10 cellular contexts compared by ENCODE assay signal in genomic region chr11:114076974-114077373, GRCh38. TPM values are rescaled to one million over a fixed set of nuclear protein-coding genes. Genes with fewer than 3 reads are reported as not detected.
DNase-seq lines count a peak whose midpoint lies in the region; ATAC-seq and TF ChIP-seq lines count a peak whose summit lies in the region.
"Had no signal": no experiment of that assay in that cellular context is flagged by ENCODE, and none has a peak within 500 bp of the region (broad histone marks: within the 10 kb centered on the region; RNA-seq: fewer than 3 reads in every experiment).

No MANE protein-coding gene starts in this region.

- ATAC-seq in left ventricle myocardium superior (no peak), upper lobe of left lung (ENCODE audit: low FRiP score in 2 of 2) (no peak)

- H3K9me3 ChIP-seq in right atrium auricular region: no peaks in the 10 kb centered on the region
- H3K9me3 ChIP-seq in upper lobe of left lung: no peaks in the 10 kb centered on the region

- H3K36me3 ChIP-seq in right atrium auricular region (peaks cover 74% of the 10 kb centered on the region), upper lobe of left lung (peaks cover 8 to 78% (median 38%) of the 10 kb centered on the region in 4 donors)

- intact Hi-C loops in left ventricle myocardium superior (cut with micrococcal nuclease): no loop called here

- TF ChIP-seq CTCF in right atrium auricular region (IDR thresholded peaks at IDR 0.05): no peak
- no peak for TF ChIP-seq CTCF in upper lobe of left lung (IDR thresholded peaks at IDR 0.05)

- H3K27ac ChIP-seq in right atrium auricular region (peak overlapping the region; percentile 88 to 93), upper lobe of left lung (peak overlapping the region; percentile 79 to 87 (median 83)), substantia nigra (ENCODE audit: low read depth, low read length, poor library complexity, severe bottlenecking) (no peak overlapping the region)
- H3K27ac ChIP-seq: epithelial cell of prostate had no signal

- DNase-seq in right atrium auricular region (ENCODE audit: low spot score) (no peak), left ventricle myocardium superior (no peak), NCI-H774 (lab: John Stamatoyannopoulos, UW) (peak; percentile 74), fibroblast of gingiva (ENCODE audit: low read depth) (peak; percentile 75), upper lobe of left lung (peak in 1 of 2 donors; percentile 13), substantia nigra (lab: John Stamatoyannopoulos, UW) (no peak), iPS-NIHi11 (ENCODE audit: low spot score) (no peak), epidermal melanocyte (ENCODE audit: insufficient read length, low spot score) (no peak)
- DNase-seq: activated effector memory CD4-positive, alpha-beta T cell treated with Interleukin-2 at 50 U/mL for 16 hours had no signal

- no peaks in the 10 kb centered on the region for H3K27me3 ChIP-seq in right atrium auricular region
- no peaks in the 10 kb centered on the region for H3K27me3 ChIP-seq in upper lobe of left lung

- H3K4me1 ChIP-seq in right atrium auricular region (peaks cover 3 to 100% of the 10 kb centered on the region in 2 donors), upper lobe of left lung (peaks cover 98 to 100% (median 99%) of the 10 kb centered on the region in 4 donors)

- 34 to 37% methylated on average over 2 of the region's 2 CpGs for WGBS in upper lobe of left lung, 2 donors

- H3K4me3 ChIP-seq in right atrium auricular region (no peak overlapping the region), upper lobe of left lung (peak overlapping the region in 1 of 4 donors; percentile 38)

- TF ChIP-seq EP300 in upper lobe of left lung (IDR thresholded peaks at IDR 0.05): no peak

- no peak for TF ChIP-seq POLR2A in upper lobe of left lung (IDR thresholded peaks at IDR 0.05)

RNA-seq across cellular contexts. Expression of gene ZBTB16, which starts 17.5 kb away (rescaled TPM):
- total RNA-seq in right atrium auricular region (100 to 1,000 TPM in 1 of 2 donors, 10 to 100 TPM in 1; 65.5 to 101 TPM), left ventricle myocardium superior (67.3 TPM), upper lobe of left lung (100 to 1,000 TPM; 110 to 584 (median 179) TPM)

Comparison
In these comparisons a context has a peak if more than half of its experiments do, and no peak if none do; other contexts are left out.
1. DNase-seq: peak in NCI-H774 (single experiment) and fibroblast of gingiva (single experiment); none in right atrium auricular region (single experiment), left ventricle myocardium superior (single experiment), substantia nigra (0 of 49), iPS-NIHi11 (single experiment) and epidermal melanocyte (single experiment).